Comparison of ENCODE assay signal across 1 cellular context in the genomic region with DNA sequence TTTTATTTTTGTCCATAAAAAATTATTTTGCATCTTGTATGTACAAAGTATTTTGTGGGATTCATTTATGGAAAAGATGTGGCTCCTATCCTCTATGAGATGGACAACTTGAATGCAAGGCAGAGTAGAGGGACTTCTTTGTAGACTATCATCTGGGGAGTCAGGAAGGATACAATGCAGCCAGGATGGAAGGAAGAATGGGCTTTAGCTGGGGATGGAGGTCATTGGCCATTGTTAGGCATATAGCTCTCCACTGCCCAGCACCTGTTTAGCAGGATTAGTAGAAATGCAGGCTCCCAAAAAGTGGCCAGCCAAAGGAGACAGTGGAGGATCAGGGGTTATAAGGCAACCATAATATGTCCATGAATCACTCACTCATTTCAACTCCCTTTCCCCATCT.
TF ChIP-seq lines count a peak whose summit lies in the region.

No MANE protein-coding gene starts in this region.

TF ChIP-seq in GM23338, 12 proteins besides CTCF, POLR2A, EP300 and RAD21 (continued from another document):
- TF ChIP-seq, protein P1, sequence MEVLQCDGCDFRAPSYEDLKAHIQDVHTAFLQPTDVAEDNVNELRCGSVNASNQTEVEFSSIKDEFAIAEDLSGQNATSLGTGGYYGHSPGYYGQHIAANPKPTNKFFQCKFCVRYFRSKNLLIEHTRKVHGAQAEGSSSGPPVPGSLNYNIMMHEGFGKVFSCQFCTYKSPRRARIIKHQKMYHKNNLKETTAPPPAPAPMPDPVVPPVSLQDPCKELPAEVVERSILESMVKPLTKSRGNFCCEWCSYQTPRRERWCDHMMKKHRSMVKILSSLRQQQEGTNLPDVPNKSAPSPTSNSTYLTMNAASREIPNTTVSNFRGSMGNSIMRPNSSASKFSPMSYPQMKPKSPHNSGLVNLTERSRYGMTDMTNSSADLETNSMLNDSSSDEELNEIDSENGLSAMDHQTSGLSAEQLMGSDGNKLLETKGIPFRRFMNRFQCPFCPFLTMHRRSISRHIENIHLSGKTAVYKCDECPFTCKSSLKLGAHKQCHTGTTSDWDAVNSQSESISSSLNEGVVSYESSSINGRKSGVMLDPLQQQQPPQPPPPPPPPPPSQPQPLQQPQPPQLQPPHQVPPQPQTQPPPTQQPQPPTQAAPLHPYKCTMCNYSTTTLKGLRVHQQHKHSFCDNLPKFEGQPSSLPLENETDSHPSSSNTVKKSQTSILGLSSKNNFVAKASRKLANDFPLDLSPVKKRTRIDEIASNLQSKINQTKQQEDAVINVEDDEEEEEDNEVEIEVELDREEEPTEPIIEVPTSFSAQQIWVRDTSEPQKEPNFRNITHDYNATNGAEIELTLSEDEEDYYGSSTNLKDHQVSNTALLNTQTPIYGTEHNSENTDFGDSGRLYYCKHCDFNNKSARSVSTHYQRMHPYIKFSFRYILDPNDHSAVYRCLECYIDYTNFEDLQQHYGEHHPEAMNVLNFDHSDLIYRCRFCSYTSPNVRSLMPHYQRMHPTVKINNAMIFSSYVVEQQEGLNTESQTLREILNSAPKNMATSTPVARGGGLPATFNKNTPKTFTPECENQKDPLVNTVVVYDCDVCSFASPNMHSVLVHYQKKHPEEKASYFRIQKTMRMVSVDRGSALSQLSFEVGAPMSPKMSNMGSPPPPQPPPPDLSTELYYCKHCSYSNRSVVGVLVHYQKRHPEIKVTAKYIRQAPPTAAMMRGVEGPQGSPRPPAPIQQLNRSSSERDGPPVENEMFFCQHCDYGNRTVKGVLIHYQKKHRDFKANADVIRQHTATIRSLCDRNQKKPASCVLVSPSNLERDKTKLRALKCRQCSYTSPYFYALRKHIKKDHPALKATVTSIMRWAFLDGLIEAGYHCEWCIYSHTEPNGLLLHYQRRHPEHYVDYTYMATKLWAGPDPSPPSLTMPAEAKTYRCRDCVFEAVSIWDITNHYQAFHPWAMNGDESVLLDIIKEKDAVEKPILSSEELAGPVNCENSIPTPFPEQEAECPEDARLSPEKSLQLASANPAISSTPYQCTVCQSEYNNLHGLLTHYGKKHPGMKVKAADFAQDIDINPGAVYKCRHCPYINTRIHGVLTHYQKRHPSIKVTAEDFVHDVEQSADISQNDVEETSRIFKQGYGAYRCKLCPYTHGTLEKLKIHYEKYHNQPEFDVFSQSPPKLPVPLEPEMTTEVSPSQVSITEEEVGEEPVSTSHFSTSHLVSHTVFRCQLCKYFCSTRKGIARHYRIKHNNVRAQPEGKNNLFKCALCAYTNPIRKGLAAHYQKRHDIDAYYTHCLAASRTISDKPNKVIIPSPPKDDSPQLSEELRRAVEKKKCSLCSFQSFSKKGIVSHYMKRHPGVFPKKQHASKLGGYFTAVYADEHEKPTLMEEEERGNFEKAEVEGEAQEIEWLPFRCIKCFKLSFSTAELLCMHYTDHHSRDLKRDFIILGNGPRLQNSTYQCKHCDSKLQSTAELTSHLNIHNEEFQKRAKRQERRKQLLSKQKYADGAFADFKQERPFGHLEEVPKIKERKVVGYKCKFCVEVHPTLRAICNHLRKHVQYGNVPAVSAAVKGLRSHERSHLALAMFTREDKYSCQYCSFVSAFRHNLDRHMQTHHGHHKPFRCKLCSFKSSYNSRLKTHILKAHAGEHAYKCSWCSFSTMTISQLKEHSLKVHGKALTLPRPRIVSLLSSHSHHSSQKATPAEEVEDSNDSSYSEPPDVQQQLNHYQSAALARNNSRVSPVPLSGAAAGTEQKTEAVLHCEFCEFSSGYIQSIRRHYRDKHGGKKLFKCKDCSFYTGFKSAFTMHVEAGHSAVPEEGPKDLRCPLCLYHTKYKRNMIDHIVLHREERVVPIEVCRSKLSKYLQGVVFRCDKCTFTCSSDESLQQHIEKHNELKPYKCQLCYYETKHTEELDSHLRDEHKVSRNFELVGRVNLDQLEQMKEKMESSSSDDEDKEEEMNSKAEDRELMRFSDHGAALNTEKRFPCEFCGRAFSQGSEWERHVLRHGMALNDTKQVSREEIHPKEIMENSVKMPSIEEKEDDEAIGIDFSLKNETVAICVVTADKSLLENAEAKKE (CRISPR knock-in tag; IDR thresholded peaks at IDR 0.05), result peak; percentile 85
- TF ChIP-seq POLR2AphosphoS5 (IDR thresholded peaks at IDR 0.05; ENCODE audit: low read depth), result no peak
